In the genomic region with DNA sequence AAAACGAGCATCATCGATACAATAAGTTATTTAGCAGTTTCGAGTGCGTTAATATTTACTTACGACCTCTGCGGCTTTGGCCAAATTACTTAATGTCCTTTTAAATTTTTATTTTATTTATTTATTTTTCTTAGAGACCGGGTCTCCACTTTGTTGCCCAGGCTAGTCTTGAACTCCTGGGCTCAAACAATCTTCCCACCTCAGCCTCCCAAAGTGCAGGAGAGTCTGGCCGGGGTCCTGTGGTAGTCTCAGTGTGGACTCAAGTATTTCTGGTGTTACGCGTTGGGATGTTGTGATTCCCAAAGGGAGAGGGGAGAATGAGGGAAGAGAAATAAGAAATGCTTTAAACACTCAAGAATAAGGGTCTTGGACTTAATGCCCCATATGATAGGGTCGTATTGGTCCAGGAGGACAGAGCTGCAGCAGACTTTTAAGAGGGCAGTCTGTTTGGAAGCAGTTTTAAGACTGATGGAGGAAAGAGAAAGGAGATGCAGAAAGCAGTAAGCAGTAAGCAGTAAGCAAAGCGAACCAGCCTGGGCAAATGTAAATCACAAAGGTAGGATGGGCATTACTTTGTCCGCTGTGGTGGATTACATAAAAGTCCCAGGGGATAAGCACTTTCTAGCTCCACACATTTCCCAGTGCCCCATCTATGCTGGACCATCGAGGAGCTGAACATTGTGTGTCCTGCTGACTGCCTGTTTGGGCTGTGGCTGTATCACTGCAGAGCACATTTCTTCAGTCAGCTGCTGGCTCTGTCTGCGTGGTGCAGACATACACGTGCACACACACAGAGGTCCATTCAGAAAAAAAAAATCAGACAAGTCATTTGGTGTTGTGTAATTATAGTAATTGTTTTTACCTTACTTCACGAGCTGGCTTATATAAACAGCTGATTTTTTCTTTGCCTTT, we compare ENCODE assay signal across 8 cellular contexts. TPM values are rescaled to one million over a fixed set of nuclear protein-coding genes. Genes with fewer than 3 reads are reported as not detected.
A peak's percentile ranks its signal among the peaks of the same experiment; 100 is the strongest.
DNase-seq lines count a peak whose midpoint lies in the region; ATAC-seq and TF ChIP-seq lines count a peak whose summit lies in the region.

No MANE protein-coding gene starts in this region.

- H3K9me3 ChIP-seq in cardiac muscle cell (ENCODE audit: low read depth), result no peaks in the 10 kb centered on the region

- peaks cover 35 to 36% of the 10 kb centered on the region in 2 donors for H3K27me3 Mint-ChIP-seq in T-cell

- in situ Hi-C loops in GM13976 (cut with MboI; ENCODE audit: low sequenced_read_pairs, unreplicated experiment), result no loop called here

- no peak overlapping the region for H3K27ac Mint-ChIP-seq in T-cell

- H3K4me3 Mint-ChIP-seq in T-cell, result peak overlapping the region in 1 of 3 donors; percentile 38

- H3K36me3 Mint-ChIP-seq in T-cell, result no peaks in the 10 kb centered on the region

- CTCF ChIA-PET in T-cell (lab: Charles Lee), result no interaction called here

- TF ChIP-seq CTCF in GM06990 (IDR thresholded peaks at IDR 0.05; ENCODE audit: insufficient read depth, low read length, poor library complexity, severe bottlenecking) (no peak), cardiac muscle cell (IDR thresholded peaks at IDR 0.05; ENCODE audit: low read depth, low read length) (no peak), GM13976 (IDR thresholded peaks at IDR 0.05; ENCODE audit: borderline replicate concordance, control extremely low read depth, extremely low read depth, insufficient read depth, missing control alignments) (no peak)

- H3K4me3 ChIP-seq in GM06990 (replicated peaks; ENCODE audit: low read depth, low read length), result peak overlapping the region; percentile 58
- H3K4me3 ChIP-seq in cardiac muscle cell, result peak overlapping the region; percentile 83

- peak; percentile 33 for ATAC-seq in SK-N-SH treated with all-trans-retinoic acid at 6 μM for 48 hours
- ATAC-seq in activated CD4-positive, CD25-positive, alpha-beta regulatory T cell treated with anti-CD3 and anti-CD28 coated beads, Interleukin-2, amount 50 U/mL, for 24 hours, result no peak
- no peak for ATAC-seq in HG02610 (IDR thresholded peaks at IDR 0.05; ENCODE audit: unreplicated experiment)
- ATAC-seq in T-cell (replicated peaks in 1 of 4), result no peak

- DNase-seq in GM06990 (ENCODE audit: extremely low read depth, insufficient read length) (no peak), cardiac muscle cell (ENCODE audit: low read depth in 1 of 2, low spot score in 1 of 2) (peak in 1 of 2 donors; percentile 75), posterior vena cava (ENCODE audit: low spot score) (peak; percentile 85), T-cell (no peak), GM13976 (ENCODE audit: low spot score) (no peak)

- no peaks in the 10 kb centered on the region for H3K9me3 Mint-ChIP-seq in T-cell

- H3K27ac ChIP-seq in cardiac muscle cell, result no peak overlapping the region

- peaks cover 5 to 8% (median 8%) of the 10 kb centered on the region in 3 donors for H3K4me1 Mint-ChIP-seq in T-cell

- no peaks in the 10 kb centered on the region for H3K4me1 ChIP-seq in cardiac muscle cell (ENCODE audit: low read depth)

- intact Hi-C loops in posterior vena cava (cut with DNase I), result loop anchor here in 1 of 2 donors (5.0 kb wide), 1 partner anchor 36 kb away; no protein-coding TSS in a partner anchor

- no peaks in the 10 kb centered on the region for H3K36me3 ChIP-seq in GM06990 (ENCODE audit: control insufficient read depth, insufficient read depth, low read length)
- no peaks in the 10 kb centered on the region for H3K36me3 ChIP-seq in cardiac muscle cell

- peaks cover 1% of the 10 kb centered on the region for H3K27me3 ChIP-seq in GM06990 (replicated peaks; ENCODE audit: control insufficient read depth, insufficient read depth, low read length)
- H3K27me3 ChIP-seq in cardiac muscle cell, result peaks cover 21% of the 10 kb centered on the region

- POLR2A ChIA-PET in T-cell (lab: Charles Lee), result interaction anchor here (0.5 to 0.7 kb wide), 2 partner anchors 21 to 393 kb away, joined by 3 to 4 read pairs; partner anchors contain the start of gene SLC25A4 (in 1 of the 2)

TF ChIP-seq in SK-N-SH treated with all-trans-retinoic acid at 6 μM for 48 hours, 23 proteins besides CTCF, POLR2A, EP300 and RAD21:
- TF ChIP-seq, protein P1, sequence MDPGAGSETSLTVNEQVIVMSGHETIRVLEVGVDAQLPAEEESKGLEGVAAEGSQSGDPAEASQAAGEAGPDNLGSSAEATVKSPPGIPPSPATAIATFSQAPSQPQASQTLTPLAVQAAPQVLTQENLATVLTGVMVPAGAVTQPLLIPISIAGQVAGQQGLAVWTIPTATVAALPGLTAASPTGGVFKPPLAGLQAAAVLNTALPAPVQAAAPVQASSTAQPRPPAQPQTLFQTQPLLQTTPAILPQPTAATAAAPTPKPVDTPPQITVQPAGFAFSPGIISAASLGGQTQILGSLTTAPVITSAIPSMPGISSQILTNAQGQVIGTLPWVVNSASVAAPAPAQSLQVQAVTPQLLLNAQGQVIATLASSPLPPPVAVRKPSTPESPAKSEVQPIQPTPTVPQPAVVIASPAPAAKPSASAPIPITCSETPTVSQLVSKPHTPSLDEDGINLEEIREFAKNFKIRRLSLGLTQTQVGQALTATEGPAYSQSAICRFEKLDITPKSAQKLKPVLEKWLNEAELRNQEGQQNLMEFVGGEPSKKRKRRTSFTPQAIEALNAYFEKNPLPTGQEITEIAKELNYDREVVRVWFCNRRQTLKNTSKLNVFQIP (CRISPR knock-in tag; IDR thresholded peaks at IDR 0.05; ENCODE audit: borderline replicate concordance, low read depth), result no peak
- TF ChIP-seq, protein P2, sequence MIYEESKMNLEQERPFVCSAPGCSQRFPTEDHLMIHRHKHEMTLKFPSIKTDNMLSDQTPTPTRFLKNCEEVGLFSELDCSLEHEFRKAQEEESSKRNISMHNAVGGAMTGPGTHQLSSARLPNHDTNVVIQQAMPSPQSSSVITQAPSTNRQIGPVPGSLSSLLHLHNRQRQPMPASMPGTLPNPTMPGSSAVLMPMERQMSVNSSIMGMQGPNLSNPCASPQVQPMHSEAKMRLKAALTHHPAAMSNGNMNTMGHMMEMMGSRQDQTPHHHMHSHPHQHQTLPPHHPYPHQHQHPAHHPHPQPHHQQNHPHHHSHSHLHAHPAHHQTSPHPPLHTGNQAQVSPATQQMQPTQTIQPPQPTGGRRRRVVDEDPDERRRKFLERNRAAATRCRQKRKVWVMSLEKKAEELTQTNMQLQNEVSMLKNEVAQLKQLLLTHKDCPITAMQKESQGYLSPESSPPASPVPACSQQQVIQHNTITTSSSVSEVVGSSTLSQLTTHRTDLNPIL (CRISPR knock-in tag; IDR thresholded peaks at IDR 0.05; ENCODE audit: low read depth), result no peak
- TF ChIP-seq PPARA (CRISPR knock-in tag; IDR thresholded peaks at IDR 0.05; ENCODE audit: borderline replicate concordance) (no peak), ZNF70 (CRISPR knock-in tag; IDR thresholded peaks at IDR 0.05) (no peak), GLIS3 (CRISPR knock-in tag; IDR thresholded peaks at IDR 0.05) (no peak), ESRRG (CRISPR knock-in tag; IDR thresholded peaks at IDR 0.05) (no peak), OSR1 (CRISPR knock-in tag; IDR thresholded peaks at IDR 0.05) (no peak), ZFP30 (CRISPR knock-in tag; IDR thresholded peaks at IDR 0.05) (no peak), ISL1 (CRISPR knock-in tag; IDR thresholded peaks at IDR 0.05) (no peak), ZC3H10 (CRISPR knock-in tag; IDR thresholded peaks at IDR 0.05) (no peak), PATZ1 (CRISPR knock-in tag; IDR thresholded peaks at IDR 0.05; ENCODE audit: borderline replicate concordance) (no peak), CSRNP3 (CRISPR knock-in tag; IDR thresholded peaks at IDR 0.05) (no peak), TCF4 (CRISPR knock-in tag; IDR thresholded peaks at IDR 0.05; ENCODE audit: borderline replicate concordance) (no peak)

RNA-seq across cellular contexts. Expression of gene PDLIM3, which starts 0.8 kb away (rescaled TPM):
- total RNA-seq in cardiac muscle cell (35.2 and 43.2 TPM in 2 replicates), posterior vena cava (100 to 1,000 TPM; 447 to 540 TPM), T-cell (under 1 TPM in 3 of 5 donors, not detected in 2; 0.23 to 0.63 (median 0.63) TPM)
- polyA plus RNA-seq in cardiac muscle cell, result 23.6 and 29.1 TPM in 2 replicates

Comparison
In these comparisons a context has a peak if more than half of its experiments do, and no peak if none do; other contexts are left out.
1. RNA of gene PDLIM3, which starts 0.8 kb away (total RNA-seq): 447 to 540 TPM in posterior vena cava and 35.2 to 43.2 TPM in cardiac muscle cell; 0.23 to 0.63 TPM in T-cell; every median in the first group is over 10 times any median in the second.